ENCODE assay signal across 10 cellular contexts in genomic region chr19:10896851-10897526, GRCh38. TPM values are rescaled to one million over a fixed set of nuclear protein-coding genes. Genes with fewer than 3 reads are reported as not detected.
A peak's percentile ranks its signal among the peaks of the same experiment; 100 is the strongest.
DNase-seq lines count a peak whose midpoint lies in the region; ATAC-seq and TF ChIP-seq lines count a peak whose summit lies in the region.
"Had no signal": no experiment of that assay in that cellular context is flagged by ENCODE, and none has a peak within 500 bp of the region (broad histone marks: within the 10 kb centered on the region; RNA-seq: fewer than 3 reads in every experiment).

No MANE protein-coding gene starts in this region.

- no peak overlapping the region for H2AFZ ChIP-seq in neuronal stem cell (ENCODE audit: low read length)

- H3K27me3 Mint-ChIP-seq in activated CD4-positive, alpha-beta T cell treated with anti-CD3 and anti-CD28 coated beads, Interleukin-2, amount 10 ng/mL, durations not matched to agents 7 days and 5 days, result no peaks in the 10 kb centered on the region
- no peaks in the 10 kb centered on the region for H3K27me3 Mint-ChIP-seq in central memory CD8-positive, alpha-beta T cell

- TF ChIP-seq CTCF in prostate gland (IDR thresholded peaks at IDR 0.05), result peak in 1 of 4 experiments; percentile 2

- H3K4ac ChIP-seq in neuronal stem cell (ENCODE audit: low read length), result no peak overlapping the region

- H3K4me3 ChIP-seq in prostate gland (no peak overlapping the region), neuronal stem cell (ENCODE audit: low read length in 2 of 2) (no peak overlapping the region)

- H3K27me3 ChIP-seq in prostate gland (replicated peaks; ENCODE audit: insufficient read depth) (no peaks in the 10 kb centered on the region), neuronal stem cell (ENCODE audit: control insufficient read depth in 3 of 3, insufficient read depth in 3 of 3, low read depth in 1 of 3, low read length in 3 of 3) (no peaks in the 10 kb centered on the region)

- no peak overlapping the region for H3K4me2 ChIP-seq in neuronal stem cell (ENCODE audit: insufficient read depth, low read length, poor library complexity, severe bottlenecking)

- H2AK5ac ChIP-seq in neuronal stem cell (ENCODE audit: low read depth, low read length), result no peak overlapping the region

- POLR2A ChIA-PET in activated CD4-positive, alpha-beta T cell treated with anti-CD3 and anti-CD28 coated beads, Interleukin-2, amount 10 ng/mL, durations not matched to agents 7 days and 5 days (lab: Charles Lee), result no interaction called here

- H3K4me3 Mint-ChIP-seq in activated CD4-positive, alpha-beta T cell treated with anti-CD3 and anti-CD28 coated beads, Interleukin-2, amount 10 ng/mL, durations not matched to agents 7 days and 5 days, result no peak overlapping the region
- H3K4me3 Mint-ChIP-seq in central memory CD8-positive, alpha-beta T cell, result no peak overlapping the region

- no peak overlapping the region for H3K23ac ChIP-seq in neuronal stem cell (ENCODE audit: low read depth, low read length, poor library complexity)

- no peak overlapping the region for H2BK12ac ChIP-seq in neuronal stem cell (ENCODE audit: low read length)

- H4K91ac ChIP-seq in neuronal stem cell (ENCODE audit: low read depth, low read length, poor library complexity), result no peak overlapping the region

- H3K27ac Mint-ChIP-seq in activated CD4-positive, alpha-beta T cell treated with anti-CD3 and anti-CD28 coated beads, Interleukin-2, amount 10 ng/mL, durations not matched to agents 7 days and 5 days, result peak overlapping the region; percentile 80
- H3K27ac Mint-ChIP-seq in central memory CD8-positive, alpha-beta T cell (ENCODE audit: low read depth), result peak overlapping the region; percentile 23

- H3K18ac ChIP-seq in neuronal stem cell (ENCODE audit: low read length), result no peak overlapping the region

- no peak overlapping the region for H2BK15ac ChIP-seq in neuronal stem cell (ENCODE audit: low read length)

- H3K9ac ChIP-seq in neuronal stem cell (ENCODE audit: low read depth, low read length, poor library complexity), result no peak overlapping the region

- intact Hi-C loops in prostate gland (cut with DNase I), result no loop called here

- no peak for DNase-seq in activated CD4-positive, alpha-beta T cell treated with anti-CD3 and anti-CD28 coated beads, Interleukin-2, amount 10 ng/mL, durations not matched to agents 7 days and 5 days
- DNase-seq in activated CD4-positive, alpha-beta T cell treated with anti-CD3 and anti-CD28 coated beads for 48 hours, result no peak
- DNase-seq in NCI-H2171 treated with DMSO at 0.1 percent for 48 hours (lab: John Stamatoyannopoulos, UW) (peak; percentile 89), prostate gland (ENCODE audit: low spot score) (peak; percentile 71), neuronal stem cell (ENCODE audit: low spot score) (no peak), 8988T (no peak)
- no peak for DNase-seq in central memory CD8-positive, alpha-beta T cell (ENCODE audit: low spot score in 2 of 2)
- DNase-seq: activated CD4-positive, CD25-positive, alpha-beta regulatory T cell; NCI-H446 had no signal

- no peaks in the 10 kb centered on the region for H3K9me3 Mint-ChIP-seq in activated CD4-positive, alpha-beta T cell treated with anti-CD3 and anti-CD28 coated beads, Interleukin-2, amount 10 ng/mL, durations not matched to agents 7 days and 5 days
- H3K9me3 Mint-ChIP-seq in central memory CD8-positive, alpha-beta T cell, result no peaks in the 10 kb centered on the region

- H3K14ac ChIP-seq in neuronal stem cell (ENCODE audit: low read length), result no peak overlapping the region

- CTCF ChIA-PET in activated CD4-positive, alpha-beta T cell treated with anti-CD3 and anti-CD28 coated beads, Interleukin-2, amount 10 ng/mL, durations not matched to agents 7 days and 5 days (lab: Charles Lee), result no interaction called here

- H3K4me1 ChIP-seq in prostate gland (replicated peaks) (peaks cover 6% of the 10 kb centered on the region), neuronal stem cell (ENCODE audit: control insufficient read depth in 2 of 2, insufficient read depth in 1 of 2, low read depth in 1 of 2, low read length in 2 of 2) (peaks cover 6 to 11% of the 10 kb centered on the region in 2 donors)

- H4K8ac ChIP-seq in neuronal stem cell (ENCODE audit: low read depth, low read length), result no peak overlapping the region

- H3K27ac ChIP-seq in prostate gland, result peak overlapping the region; percentile 17 to 43
- H3K27ac ChIP-seq in neuronal stem cell (replicated peaks; ENCODE audit: low read length), result no peak overlapping the region

- no peak overlapping the region for H2BK5ac ChIP-seq in neuronal stem cell (ENCODE audit: low read length)

- H3K36me3 Mint-ChIP-seq in activated CD4-positive, alpha-beta T cell treated with anti-CD3 and anti-CD28 coated beads, Interleukin-2, amount 10 ng/mL, durations not matched to agents 7 days and 5 days (ENCODE audit: low read depth), result no peaks in the 10 kb centered on the region
- H3K36me3 Mint-ChIP-seq in central memory CD8-positive, alpha-beta T cell (ENCODE audit: insufficient read depth), result peaks cover 3% of the 10 kb centered on the region

- H3K36me3 ChIP-seq in prostate gland (no peaks in the 10 kb centered on the region), neuronal stem cell (replicated peaks in 1 of 2; ENCODE audit: control insufficient read depth in 2 of 2, insufficient read depth in 2 of 2, low read length in 2 of 2) (peaks cover 2 to 6% of the 10 kb centered on the region in 2 donors)

- no peak overlapping the region for H2BK120ac ChIP-seq in neuronal stem cell (ENCODE audit: low read depth, low read length)

- H3K4me1 Mint-ChIP-seq in activated CD4-positive, alpha-beta T cell treated with anti-CD3 and anti-CD28 coated beads, Interleukin-2, amount 10 ng/mL, durations not matched to agents 7 days and 5 days, result peaks cover 10% of the 10 kb centered on the region
- H3K4me1 Mint-ChIP-seq in central memory CD8-positive, alpha-beta T cell, result peaks cover 8% of the 10 kb centered on the region

- no peak for ATAC-seq in central memory CD8-positive, alpha-beta T cell (replicated peaks; ENCODE audit: extremely low read depth, poor library complexity, severe bottlenecking)
- no peak for ATAC-seq in HG02798 (IDR thresholded peaks at IDR 0.05; ENCODE audit: poor library complexity, unreplicated experiment)

- 31% methylated on average over 7 of the region's 7 CpGs for WGBS in prostate gland
- WGBS in neuronal stem cell (ENCODE audit: extremely low coverage in 2 of 2, insufficient read length in 2 of 2, insufficient replicate concordance in 1 of 2), 2 donors, result no CpG with 5 or more reads among the region's 7 CpGs

- peaks cover 22% of the 10 kb centered on the region for H3K79me1 ChIP-seq in neuronal stem cell (ENCODE audit: low read depth, low read length)

- TF ChIP-seq POLR2A in prostate gland (IDR thresholded peaks at IDR 0.05), result no peak

- H3K9me3 ChIP-seq in prostate gland (no peaks in the 10 kb centered on the region), neuronal stem cell (replicated peaks in 1 of 2; ENCODE audit: control insufficient read depth in 2 of 2, insufficient read depth in 1 of 2, low read depth in 1 of 2, low read length in 2 of 2) (no peaks in the 10 kb centered on the region)

RNA-seq across cellular contexts. Expression of gene CARM1, which starts 25.6 kb away (rescaled TPM):
- 10 to 100 TPM; 32.4 to 34.3 TPM for total RNA-seq in activated CD4-positive, alpha-beta T cell treated with anti-CD3 and anti-CD28 coated beads, Interleukin-2, amount 10 ng/mL, durations not matched to agents 7 days and 5 days
- 10 to 100 TPM; 14.5 to 54.4 TPM for total RNA-seq in prostate gland
- 119 TPM for polyA plus RNA-seq in neuronal stem cell (2013, experiment 1 of 2)
- 114 TPM for polyA plus RNA-seq in neuronal stem cell (2013, experiment 2 of 2)

RNA-seq across cellular contexts. Expression of gene YIPF2, which starts 31.4 kb away (rescaled TPM):
- total RNA-seq in activated CD4-positive, alpha-beta T cell treated with anti-CD3 and anti-CD28 coated beads, Interleukin-2, amount 10 ng/mL, durations not matched to agents 7 days and 5 days, result 10 to 100 TPM; 19.9 to 23.3 TPM
- 10 to 100 TPM; 84.8 to 87.1 TPM for total RNA-seq in prostate gland
- polyA plus RNA-seq in neuronal stem cell (2013, experiment 1 of 2), result 28.4 TPM
- polyA plus RNA-seq in neuronal stem cell (2013, experiment 2 of 2), result 27.5 TPM

RNA-seq across cellular contexts. Expression of gene TIMM29, which starts 31.6 kb away (rescaled TPM):
- total RNA-seq in activated CD4-positive, alpha-beta T cell treated with anti-CD3 and anti-CD28 coated beads, Interleukin-2, amount 10 ng/mL, durations not matched to agents 7 days and 5 days, result 10 to 100 TPM; 17.5 to 22.3 TPM
- 10 to 100 TPM; 34.9 to 47.9 TPM for total RNA-seq in prostate gland
- polyA plus RNA-seq in neuronal stem cell (2013, experiment 1 of 2), result 19.1 TPM
- polyA plus RNA-seq in neuronal stem cell (2013, experiment 2 of 2), result 19.4 TPM

RNA-seq across cellular contexts. Expression of gene C19orf38, which starts 48.8 kb away (rescaled TPM):
- total RNA-seq in activated CD4-positive, alpha-beta T cell treated with anti-CD3 and anti-CD28 coated beads, Interleukin-2, amount 10 ng/mL, durations not matched to agents 7 days and 5 days, result 1 to 10 TPM; 2.4 TPM
- total RNA-seq in prostate gland, result 1 to 10 TPM in 1 of 2 donors, under 1 TPM in 1; 0.91 to 6.4 TPM
- 0.15 TPM for polyA plus RNA-seq in neuronal stem cell (2013, experiment 1 of 2)
- polyA plus RNA-seq in neuronal stem cell (2013, experiment 2 of 2), result 0.14 TPM

Comparison
In these comparisons a context has a peak if more than half of its experiments do, and no peak if none do; other contexts are left out.
1. DNase-seq: peak in NCI-H2171 treated with DMSO at 0.1 percent for 48 hours (single experiment) and prostate gland (single experiment); none in activated CD4-positive, alpha-beta T cell treated with anti-CD3 and anti-CD28 coated beads, Interleukin-2, amount 10 ng/mL, durations not matched to agents 7 days and 5 days (single experiment), activated CD4-positive, alpha-beta T cell treated with anti-CD3 and anti-CD28 coated beads for 48 hours (single experiment), central memory CD8-positive, alpha-beta T cell (0 of 2), neuronal stem cell (single experiment) and 8988T (single experiment).